10 cellular contexts compared by ENCODE assay signal in the genomic region with DNA sequence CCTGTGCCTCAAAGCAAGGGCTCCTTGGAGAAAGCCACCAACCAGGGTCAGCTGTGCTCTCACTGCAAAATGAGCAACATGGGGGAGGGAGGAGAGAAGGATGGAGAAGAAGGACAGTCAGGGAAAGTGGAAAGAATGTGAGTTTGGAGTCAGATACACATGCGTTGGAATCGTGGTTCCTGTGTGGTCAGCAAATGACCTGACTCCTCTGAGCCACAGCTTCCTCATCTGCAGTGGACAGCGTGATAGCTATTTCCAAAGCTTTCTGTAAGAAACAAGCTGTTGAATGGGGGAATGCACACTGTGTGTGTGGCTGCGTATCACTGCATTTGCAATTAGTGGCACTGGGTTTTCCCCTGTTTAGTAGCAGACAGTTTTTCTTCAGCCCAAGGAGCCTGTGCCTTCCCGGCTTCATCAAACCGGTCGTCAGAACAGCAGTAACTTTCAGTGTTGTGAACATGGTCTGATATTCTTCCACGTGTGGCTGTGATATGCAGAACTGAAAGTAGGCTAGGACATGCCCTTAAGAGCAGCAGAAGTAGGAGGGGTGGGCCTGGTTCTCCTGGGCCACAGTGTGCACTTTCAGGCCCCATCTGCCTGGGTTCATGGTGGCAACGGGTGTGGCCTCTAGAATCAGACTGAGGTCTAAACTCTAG.
DNase-seq lines count a peak whose midpoint lies in the region; ATAC-seq and TF ChIP-seq lines count a peak whose summit lies in the region.
"Had no signal": no experiment of that assay in that cellular context is flagged by ENCODE, and none has a peak within 500 bp of the region (broad histone marks: within the 10 kb centered on the region; RNA-seq: fewer than 3 reads in every experiment).

No MANE protein-coding gene starts in this region.

- ATAC-seq in GM18499 (IDR thresholded peaks at IDR 0.05; ENCODE audit: insufficient read depth, unreplicated experiment) = peak; percentile 97
- peak; percentile 98 for ATAC-seq in GM21390 (IDR thresholded peaks at IDR 0.05; ENCODE audit: unreplicated experiment)
- peak; percentile 97 for ATAC-seq in HG03354 (IDR thresholded peaks at IDR 0.05; ENCODE audit: poor library complexity, severe bottlenecking, unreplicated experiment)
- peak; percentile 44 for ATAC-seq in gastroesophageal sphincter

- no peak for TF ChIP-seq EP300 in gastroesophageal sphincter (IDR thresholded peaks at IDR 0.05)

- H3K9me3 Mint-ChIP-seq in HFFc6 = no peaks in the 10 kb centered on the region
- H3K9me3 Mint-ChIP-seq: stimulated activated naive CD8-positive, alpha-beta T cell treated with anti-CD3 and anti-CD28 coated beads, Interleukin-15, Interleukin-2, amounts not matched to agents 100 ng/mL and 50 ng/mL, for 24 hours had no signal

- H3K36me3 ChIP-seq in gastroesophageal sphincter (no peaks in the 10 kb centered on the region), esophagus squamous epithelium (no peaks in the 10 kb centered on the region), prostate gland (no peaks in the 10 kb centered on the region)

- H3K4me1 Mint-ChIP-seq in HFFc6 (ENCODE audit: low read depth) = no peaks in the 10 kb centered on the region

- H3K27ac ChIP-seq in gastroesophageal sphincter (no peak overlapping the region), esophagus squamous epithelium (peak overlapping the region in 1 of 4 donors; percentile 34), prostate gland (no peak overlapping the region)

- H3K27me3 Mint-ChIP-seq in HFFc6 (ENCODE audit: insufficient read depth) = peaks cover 36% of the 10 kb centered on the region
- H3K27me3 Mint-ChIP-seq: stimulated activated naive CD8-positive, alpha-beta T cell treated with anti-CD3 and anti-CD28 coated beads, Interleukin-15, Interleukin-2, amounts not matched to agents 100 ng/mL and 50 ng/mL, for 24 hours had no signal

- H3K9me3 ChIP-seq in gastroesophageal sphincter (no peaks in the 10 kb centered on the region), esophagus squamous epithelium (no peaks in the 10 kb centered on the region), prostate gland (no peaks in the 10 kb centered on the region)

- no peak overlapping the region for H3K4me3 ChIP-seq in gastroesophageal sphincter
- no peak overlapping the region for H3K4me3 ChIP-seq in esophagus squamous epithelium
- no peak overlapping the region for H3K4me3 ChIP-seq in prostate gland

- H3K27me3 ChIP-seq in gastroesophageal sphincter = no peaks in the 10 kb centered on the region
- H3K27me3 ChIP-seq in esophagus squamous epithelium = no peaks in the 10 kb centered on the region
- no peaks in the 10 kb centered on the region for H3K27me3 ChIP-seq in prostate gland (replicated peaks; ENCODE audit: insufficient read depth)

- TF ChIP-seq CTCF in gastroesophageal sphincter (IDR thresholded peaks at IDR 0.05) (no peak), esophagus squamous epithelium (IDR thresholded peaks at IDR 0.05) (no peak), prostate gland (IDR thresholded peaks at IDR 0.05) (no peak), HFFc6 (IDR thresholded peaks at IDR 0.05) (no peak)

- DNase-seq in esophagus squamous epithelium (lab: John Stamatoyannopoulos, UW) (no peak), prostate gland (ENCODE audit: low spot score) (no peak), ecto neural progenitor cell (ENCODE audit: low spot score) (no peak), HFFc6 (no peak)
- DNase-seq: NCI-H510A treated with DMSO at 0.1 percent for 48 hours had no signal

- TF ChIP-seq POLR2A in gastroesophageal sphincter (IDR thresholded peaks at IDR 0.05) (no peak), esophagus squamous epithelium (IDR thresholded peaks at IDR 0.05) (no peak), prostate gland (IDR thresholded peaks at IDR 0.05) (no peak)

- no peak overlapping the region for H3K27ac Mint-ChIP-seq in HFFc6
- H3K27ac Mint-ChIP-seq: stimulated activated naive CD8-positive, alpha-beta T cell treated with anti-CD3 and anti-CD28 coated beads, Interleukin-15, Interleukin-2, amounts not matched to agents 100 ng/mL and 50 ng/mL, for 24 hours had no signal

- intact Hi-C loops in esophagus squamous epithelium (cut with DNase I) = no loop called here
- intact Hi-C loops in prostate gland (cut with DNase I) = no loop called here

- WGBS in gastroesophageal sphincter (ENCODE audit: low coverage in 1 of 2), 2 donors = 76% methylated on average over 4 to 6 of the region's 9 CpGs
- WGBS in esophagus squamous epithelium, 2 donors = 51 to 57% methylated on average over 9 of the region's 9 CpGs
- 81% methylated on average over 9 of the region's 9 CpGs for WGBS in prostate gland

- no peaks in the 10 kb centered on the region for H3K36me3 Mint-ChIP-seq in HFFc6 (ENCODE audit: low read depth)

- H3K4me1 ChIP-seq in gastroesophageal sphincter = no peaks in the 10 kb centered on the region
- no peaks in the 10 kb centered on the region for H3K4me1 ChIP-seq in esophagus squamous epithelium
- no peaks in the 10 kb centered on the region for H3K4me1 ChIP-seq in prostate gland (replicated peaks)

- no peak overlapping the region for H3K4me3 Mint-ChIP-seq in HFFc6
- H3K4me3 Mint-ChIP-seq: stimulated activated naive CD8-positive, alpha-beta T cell treated with anti-CD3 and anti-CD28 coated beads, Interleukin-15, Interleukin-2, amounts not matched to agents 100 ng/mL and 50 ng/mL, for 24 hours had no signal

Comparison
In these comparisons a context has a peak if more than half of its experiments do, and no peak if none do; other contexts are left out.
1. ATAC-seq: peak in every context shown above with its lines; median percentile 98 in GM21390; 97 in GM18499; 97 in HG03354; 44 in gastroesophageal sphincter.